In genomic region chr2:234360313-234360712, GRCh38 we compare ENCODE assay signal across 8 cellular contexts.
DNase-seq lines count a peak whose midpoint lies in the region; ATAC-seq, FAIRE-seq and TF ChIP-seq lines count a peak whose summit lies in the region.
"Not testable (repeated sequence)": the region's sequence is repeated elsewhere in the genome, so short reads cannot be mapped to it uniquely, and the experiment has no call there.

No MANE protein-coding gene starts in this region.

- peak overlapping the region; percentile 91 to 95 for H3K27ac ChIP-seq in A549
- H3K27ac ChIP-seq in IMR-90 (ENCODE audit: insufficient read depth, low read length); SK-N-SH (ENCODE audit: low read depth in 2 of 2, low read length in 1 of 2): not testable (repeated sequence)

- not testable (repeated sequence) for H3K79me2 ChIP-seq in SK-N-SH (ENCODE audit: insufficient read depth)

- FAIRE-seq in A549 (lab: Jason Lieb, UNC) = not testable (repeated sequence)

- H3K56ac ChIP-seq in IMR-90 (ENCODE audit: extremely low read depth, insufficient read depth, low read length) = not testable (repeated sequence)

- H2BK5ac ChIP-seq in IMR-90 (ENCODE audit: low read depth, low read length, poor library complexity, severe bottlenecking) = not testable (repeated sequence)

- H3K27me3 Mint-ChIP-seq in brain; nephron progenitor cell (ENCODE audit: low read depth, poor library complexity): not testable (repeated sequence)

- TF ChIP-seq EP300 in A549 (IDR thresholded peaks at IDR 0.05); SK-N-SH (IDR thresholded peaks at IDR 0.05; ENCODE audit: borderline replicate concordance in 1 of 2, low read depth in 1 of 2, low read length in 1 of 2): not testable (repeated sequence)

- not testable (repeated sequence) for H2BK120ac ChIP-seq in IMR-90 (ENCODE audit: low read depth, low read length)

- H2AFZ ChIP-seq in IMR-90 (replicated peaks; ENCODE audit: low read length, poor library complexity); SK-N-SH (ENCODE audit: low read depth): not testable (repeated sequence)

- H3K9me1 ChIP-seq in IMR-90 (ENCODE audit: insufficient read depth, low read length) = not testable (repeated sequence)

- not testable (repeated sequence) for H4K8ac ChIP-seq in IMR-90 (ENCODE audit: low read depth in 2 of 2, low read length in 2 of 2)

- peaks cover 10% of the 10 kb centered on the region for H3K9me3 ChIP-seq in A549
- H3K9me3 ChIP-seq in IMR-90 (ENCODE audit: control insufficient read depth, insufficient read depth, low read length); SK-N-SH: not testable (repeated sequence)

- not testable (repeated sequence) for H3K18ac ChIP-seq in IMR-90 (ENCODE audit: low read depth, low read length)

- CTCF ChIA-PET in A549 (lab: Yijun Ruan, JAX) (interaction anchor here (1.4 kb wide), 1 partner anchor 19 kb away, joined by 3 read pairs; no protein-coding TSS in a partner anchor), SK-N-SH (lab: Yijun Ruan, JAX) (interaction anchor here (1.2 kb wide), 1 partner anchor 8 kb away, joined by 6 read pairs; no protein-coding TSS in a partner anchor)
- CTCF ChIA-PET in IMR-90 (lab: Yijun Ruan, JAX) = not testable (repeated sequence)

- H2BK15ac ChIP-seq in IMR-90 (ENCODE audit: low read depth, low read length) = not testable (repeated sequence)

- H3K23ac ChIP-seq in IMR-90 (ENCODE audit: low read depth, low read length) = not testable (repeated sequence)

- peak overlapping the region; percentile 30 to 90 (median 72) for H3K27ac Mint-ChIP-seq in brain
- peak overlapping the region; percentile 36 for H3K27ac Mint-ChIP-seq in nephron progenitor cell

- POLR2A ChIA-PET in A549 (lab: Yijun Ruan, JAX); SK-N-SH (lab: Yijun Ruan, JAX): not testable (repeated sequence)
- POLR2A ChIA-PET in IMR-90 (lab: Charles Lee; ENCODE audit: unreplicated experiment) = interaction anchor here (1.0 kb wide), 1 partner anchor 67 kb away, joined by 3 read pairs; no protein-coding TSS in a partner anchor

- not testable (repeated sequence) for H4K91ac ChIP-seq in IMR-90 (ENCODE audit: insufficient read depth, low read depth, low read length)

- H3K4me1 ChIP-seq in A549 = peaks cover 57% of the 10 kb centered on the region
- H3K4me1 ChIP-seq in IMR-90 (ENCODE audit: control insufficient read depth, insufficient read depth, low read length); SK-N-SH (ENCODE audit: control insufficient read depth in 1 of 2, insufficient read depth in 2 of 2, low read depth in 1 of 2, low read length in 1 of 2): not testable (repeated sequence)

- intact Hi-C loops in IMR-90 (cut with micrococcal nuclease) = loop anchor here (10.0 kb wide), 1 partner anchor 134 kb away; the partner anchor contains the start of gene ARL4C

- not testable (repeated sequence) for H3F3A ChIP-seq in SK-N-SH (replicated peaks; ENCODE audit: insufficient read depth)

- not testable (repeated sequence) for ATAC-seq in A549
- peak; percentile 57 for ATAC-seq in IMR-90 (ENCODE audit: low read depth)

- H2BK20ac ChIP-seq in IMR-90 (ENCODE audit: low read depth, low read length) = not testable (repeated sequence)

- H3K4me2 ChIP-seq in A549 = peak overlapping the region; percentile 3
- not testable (repeated sequence) for H3K4me2 ChIP-seq in IMR-90 (ENCODE audit: low read depth, low read length); SK-N-SH

- H3K4me3 Mint-ChIP-seq in brain, nephron progenitor cell: not testable (repeated sequence)

- not testable (repeated sequence) for H3K9me2 ChIP-seq in SK-N-SH

- not testable (repeated sequence) for DNase-seq in A549 (ENCODE audit: low read depth in 1 of 2, low spot score in 1 of 2); SK-N-SH; nephron progenitor cell
- peak; percentile 50 for DNase-seq in DMS53 (lab: John Stamatoyannopoulos, UW)
- peak; percentile 69 for DNase-seq in IMR-90
- DNase-seq in fibroblast of mammary gland (ENCODE audit: low read depth) = peak; percentile 32
- peak; percentile 70 for DNase-seq in foreskin melanocyte

- not testable (repeated sequence) for H4K5ac ChIP-seq in IMR-90 (ENCODE audit: low read depth, low read length)

- H3K9me3 Mint-ChIP-seq in brain = peaks cover 21 to 36% (median 22%) of the 10 kb centered on the region in 5 experiments
- peaks cover 33% of the 10 kb centered on the region for H3K9me3 Mint-ChIP-seq in nephron progenitor cell

- not testable (repeated sequence) for H2AK5ac ChIP-seq in IMR-90 (ENCODE audit: low read depth, low read length)

- not testable (repeated sequence) for H2AK9ac ChIP-seq in IMR-90 (replicated peaks; ENCODE audit: low read depth, low read length, poor library complexity)

- H3K4me3 ChIP-seq in A549; IMR-90 (ENCODE audit: insufficient read depth, low read depth, low read length); SK-N-SH (ENCODE audit: low read depth in 2 of 2, low read length in 1 of 2); fibroblast of mammary gland (ENCODE audit: control insufficient read depth, low read depth, low read length): not testable (repeated sequence)

- H3K9ac ChIP-seq in IMR-90 (ENCODE audit: low read depth, low read length); SK-N-SH: not testable (repeated sequence)

- H3K36me3 Mint-ChIP-seq in brain (peaks cover 11% of the 10 kb centered on the region), nephron progenitor cell (ENCODE audit: low read depth) (peaks cover 27% of the 10 kb centered on the region)

- in situ Hi-C loops in IMR-90 (cut with MboI; ENCODE audit: low sequenced_read_pairs) = not testable (repeated sequence)

- not testable (repeated sequence) for BruUV-seq in IMR-90 (replicated peaks; lab: Mats Ljungman, UMichigan)

- not testable (repeated sequence) for H3K4ac ChIP-seq in IMR-90 (ENCODE audit: low read depth, low read length)

- TF ChIP-seq POLR2A in A549 (IDR thresholded peaks at IDR 0.05; ENCODE audit: low read length); IMR-90 (IDR thresholded peaks at IDR 0.05; ENCODE audit: low read depth, low read length): not testable (repeated sequence)

- H4K20me1 ChIP-seq in IMR-90 (ENCODE audit: insufficient read depth, low read length); SK-N-SH (ENCODE audit: insufficient read depth): not testable (repeated sequence)

- H3K4me1 Mint-ChIP-seq in brain = peaks cover 56% of the 10 kb centered on the region
- peaks cover 69% of the 10 kb centered on the region for H3K4me1 Mint-ChIP-seq in nephron progenitor cell

- not testable (repeated sequence) for H3K27me3 ChIP-seq in IMR-90 (ENCODE audit: control insufficient read depth, insufficient read depth, low read length); SK-N-SH (ENCODE audit: insufficient read depth)

- H3K79me1 ChIP-seq in IMR-90 (ENCODE audit: low read depth in 1 of 2, low read length in 2 of 2) = not testable (repeated sequence)

- dilution Hi-C loops in IMR-90 (cut with HindIII; ENCODE audit: low sequenced_read_pairs, unreplicated experiment) = not testable (repeated sequence)

- H3K14ac ChIP-seq in IMR-90 (replicated peaks; ENCODE audit: low read depth, low read length) = not testable (repeated sequence)

- H3K36me3 ChIP-seq in IMR-90 (ENCODE audit: control insufficient read depth, insufficient read depth, low read length); SK-N-SH (replicated peaks in 1 of 2; ENCODE audit: control insufficient read depth in 1 of 2, insufficient read depth in 2 of 2, low read length in 1 of 2): not testable (repeated sequence)

- TF ChIP-seq CTCF in A549 (IDR thresholded peaks at IDR 0.05); IMR-90 (conservative IDR thresholded peaks at IDR 0.05; ENCODE audit: low read depth, low read length); SK-N-SH (IDR thresholded peaks at IDR 0.05); brain (conservative IDR thresholded peaks at IDR 0.05); fibroblast of mammary gland (conservative IDR thresholded peaks at IDR 0.05; ENCODE audit: control insufficient read depth, insufficient read depth, low read depth, low read length); nephron progenitor cell (IDR thresholded peaks at IDR 0.05): not testable (repeated sequence)

- not testable (repeated sequence) for TF ChIP-seq RAD21 in A549 (conservative IDR thresholded peaks at IDR 0.05 in 1 of 2, IDR thresholded peaks at IDR 0.05 in 1 of 2); IMR-90 (IDR thresholded peaks at IDR 0.05; ENCODE audit: low read length); SK-N-SH (IDR thresholded peaks at IDR 0.05; ENCODE audit: low read length)

TF ChIP-seq in A549, 52 proteins besides CTCF, POLR2A, EP300 and RAD21:
- not testable (repeated sequence) for TF ChIP-seq FOSL2 (IDR thresholded peaks at IDR 0.05)
- peak; percentile 54 for TF ChIP-seq FOSL2 (CRISPR knock-in tag; IDR thresholded peaks at IDR 0.05)

TF ChIP-seq in SK-N-SH, 30 proteins besides CTCF, POLR2A, EP300 and RAD21:
- 0 out of 2 replicates have a peak, but pooled peaks have one; percentile 11 for TF ChIP-seq JUND (IDR thresholded peaks at IDR 0.05)
TF ChIP-seq in SK-N-SH: peak in this region for 1; not testable (repeated sequence) for 29.
